ENCODE assay signal across 1 cellular context in the genomic region with DNA sequence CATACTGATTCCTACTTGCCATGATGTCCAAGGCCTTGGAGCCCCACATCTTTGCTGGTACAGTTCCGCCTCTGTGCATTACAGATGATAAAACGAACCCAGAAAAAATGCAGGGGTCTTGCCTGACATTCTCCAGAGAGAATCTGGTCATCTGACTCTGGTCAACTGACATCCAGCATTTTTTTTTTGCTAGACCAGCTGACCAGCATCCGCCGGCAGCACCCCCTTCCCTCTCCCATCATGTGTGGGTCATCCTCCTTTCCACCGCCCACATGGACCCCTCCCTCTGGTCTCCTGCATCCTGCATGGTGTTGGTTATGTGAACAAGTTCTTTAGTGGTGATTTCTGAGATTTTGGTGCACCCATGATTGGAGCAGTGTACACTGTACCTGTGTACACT.
TF ChIP-seq lines count a peak whose summit lies in the region.

No MANE protein-coding gene starts in this region.

TF ChIP-seq in K562, 482 proteins besides CTCF, POLR2A, EP300 and RAD21:
- TF ChIP-seq PHB2 (IDR thresholded peaks at IDR 0.05; ENCODE audit: low read depth): no peak
- TF ChIP-seq, protein P1, sequence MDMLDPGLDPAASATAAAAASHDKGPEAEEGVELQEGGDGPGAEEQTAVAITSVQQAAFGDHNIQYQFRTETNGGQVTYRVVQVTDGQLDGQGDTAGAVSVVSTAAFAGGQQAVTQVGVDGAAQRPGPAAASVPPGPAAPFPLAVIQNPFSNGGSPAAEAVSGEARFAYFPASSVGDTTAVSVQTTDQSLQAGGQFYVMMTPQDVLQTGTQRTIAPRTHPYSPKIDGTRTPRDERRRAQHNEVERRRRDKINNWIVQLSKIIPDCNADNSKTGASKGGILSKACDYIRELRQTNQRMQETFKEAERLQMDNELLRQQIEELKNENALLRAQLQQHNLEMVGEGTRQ (CRISPR knock-in tag; IDR thresholded peaks at IDR 0.05): 0 out of 2 replicates have a peak, but pooled peaks have one; percentile 8
TF ChIP-seq in K562: peak in this region for 1.
